In genomic region chr11:33894402-33894754, GRCh38 we compare ENCODE assay signal across 16 cellular contexts. TPM values are rescaled to one million over a fixed set of nuclear protein-coding genes. Genes with fewer than 3 reads are reported as not detected.
DNase-seq lines count a peak whose midpoint lies in the region; ATAC-seq and FAIRE-seq lines count a peak whose summit lies in the region.
"Had no signal": no experiment of that assay in that cellular context is flagged by ENCODE, and none has a peak within 500 bp of the region (broad histone marks: within the 10 kb centered on the region; RNA-seq: fewer than 3 reads in every experiment).

No MANE protein-coding gene starts in this region.

- ATAC-seq in CD4-positive, CD25-positive, alpha-beta regulatory T cell (ENCODE audit: low read depth in 2 of 2) = no peak
- no peak for ATAC-seq in activated T-helper 17 cell treated with anti-CD3 and anti-CD28 coated beads, Interleukin-2, amount 50 U/mL, for 72 hours (replicated peaks)
- no peak for ATAC-seq in naive thymus-derived CD8-positive, alpha-beta T cell
- ATAC-seq: PC-3 had no signal

- POLR2A ChIA-PET in naive thymus-derived CD8-positive, alpha-beta T cell (lab: Charles Lee) = interaction anchor here (0.7 kb wide), 1 partner anchor 183 kb away, joined by 8 read pairs; no protein-coding TSS in a partner anchor

- H3K4me1 ChIP-seq in CD4-positive, CD25-positive, alpha-beta regulatory T cell (ENCODE audit: control insufficient read depth, insufficient read depth, low read length, poor library complexity, severe bottlenecking) = peaks cover 8% of the 10 kb centered on the region
- H3K4me1 ChIP-seq in small intestine (ENCODE audit: control insufficient read depth in 2 of 2, insufficient read depth in 1 of 2, low read depth in 1 of 2, low read length in 1 of 2) (no peaks in the 10 kb centered on the region), GM23248 (ENCODE audit: insufficient read depth) (peaks cover 11% of the 10 kb centered on the region)

- H3F3A ChIP-seq in GM23248 (ENCODE audit: insufficient read depth) = no peaks in the 10 kb centered on the region; the same call in 1 of the 2 replicates

- FAIRE-seq in GM19239 (lab: Jason Lieb, UNC) = peak; percentile 66
- FAIRE-seq in small intestine (lab: Jason Lieb, UNC) = no peak
- FAIRE-seq: endometrium had no signal

- H3K79me2 ChIP-seq in GM23248 (ENCODE audit: insufficient read depth) = no peaks in the 10 kb centered on the region

- no peak overlapping the region for H3K27ac ChIP-seq in CD4-positive, CD25-positive, alpha-beta regulatory T cell (ENCODE audit: insufficient read depth, low read length, poor library complexity, severe bottlenecking)
- H3K27ac ChIP-seq in small intestine (ENCODE audit: low read depth in 1 of 2, low read length in 1 of 2) (no peak overlapping the region), GM23248 (no peak overlapping the region)
- H3K27ac ChIP-seq: cardiac muscle cell, VCaP had no signal

- peak overlapping the region in 2 of 3 donors; percentile 48 to 61 for H3K27ac Mint-ChIP-seq in CD4-positive, CD25-positive, alpha-beta regulatory T cell
- no peak overlapping the region for H3K27ac Mint-ChIP-seq in activated T-helper 17 cell treated with anti-CD3 and anti-CD28 coated beads, Interleukin-2, amount 50 U/mL, for 72 hours
- peak overlapping the region; percentile 3 to 94 (median 86) for H3K27ac Mint-ChIP-seq in naive thymus-derived CD8-positive, alpha-beta T cell
- H3K27ac Mint-ChIP-seq: nephron progenitor cell had no signal

- peaks cover 0 to 2% (median 0%) of the 10 kb centered on the region in 7 donors for H3K9me3 Mint-ChIP-seq in CD4-positive, CD25-positive, alpha-beta regulatory T cell
- no peaks in the 10 kb centered on the region for H3K9me3 Mint-ChIP-seq in activated T-helper 17 cell treated with anti-CD3 and anti-CD28 coated beads, Interleukin-2, amount 50 U/mL, for 72 hours
- peaks cover 0 to 2% (median 0%) of the 10 kb centered on the region in 9 donors for H3K9me3 Mint-ChIP-seq in naive thymus-derived CD8-positive, alpha-beta T cell
- H3K9me3 Mint-ChIP-seq: nephron progenitor cell had no signal

- H3K9me2 ChIP-seq in GM23248 (ENCODE audit: insufficient read depth) = no peaks in the 10 kb centered on the region
- H3K9me2 ChIP-seq: SK-N-SH had no signal

- no peak overlapping the region for H3K9ac ChIP-seq in GM23248
- H3K9ac ChIP-seq: SK-N-SH had no signal

- H3K4me3 Mint-ChIP-seq in CD4-positive, CD25-positive, alpha-beta regulatory T cell = peak overlapping the region in 3 of 4 donors; percentile 64 to 80 (median 76)
- peak overlapping the region; percentile 35 for H3K4me3 Mint-ChIP-seq in activated T-helper 17 cell treated with anti-CD3 and anti-CD28 coated beads, Interleukin-2, amount 50 U/mL, for 72 hours
- H3K4me3 Mint-ChIP-seq in naive thymus-derived CD8-positive, alpha-beta T cell = peak overlapping the region; percentile 77 to 94 (median 86)
- H3K4me3 Mint-ChIP-seq: nephron progenitor cell had no signal

- no peaks in the 10 kb centered on the region for H3K36me3 ChIP-seq in CD4-positive, CD25-positive, alpha-beta regulatory T cell (ENCODE audit: control insufficient read depth, insufficient read depth, low read length)
- H3K36me3 ChIP-seq in small intestine (ENCODE audit: control insufficient read depth in 2 of 2, insufficient read depth in 2 of 2, low read length in 2 of 2) (no peaks in the 10 kb centered on the region), GM23248 (ENCODE audit: low read depth) (no peaks in the 10 kb centered on the region)
- H3K36me3 ChIP-seq: cardiac muscle cell had no signal

- in situ Hi-C loops in GM23248 (cut with MboI) = no loop called here

- H3K27me3 Mint-ChIP-seq in CD4-positive, CD25-positive, alpha-beta regulatory T cell = peaks cover 40% of the 10 kb centered on the region
- H3K27me3 Mint-ChIP-seq in activated T-helper 17 cell treated with anti-CD3 and anti-CD28 coated beads, Interleukin-2, amount 50 U/mL, for 72 hours = peaks cover 63% of the 10 kb centered on the region
- peaks cover 23 to 53% (median 36%) of the 10 kb centered on the region in 5 donors for H3K27me3 Mint-ChIP-seq in naive thymus-derived CD8-positive, alpha-beta T cell

- H3K27me3 ChIP-seq in CD4-positive, CD25-positive, alpha-beta regulatory T cell (ENCODE audit: control insufficient read depth, insufficient read depth, low read length) = peaks cover 26% of the 10 kb centered on the region
- H3K27me3 ChIP-seq in small intestine (ENCODE audit: control insufficient read depth in 2 of 2, insufficient read depth in 2 of 2, low read length in 2 of 2) = no peaks in the 10 kb centered on the region
- H3K27me3 ChIP-seq in GM23248 (replicated peaks; ENCODE audit: insufficient read depth) = no peaks in the 10 kb centered on the region; the same call in 1 of the 2 replicates
- H3K27me3 ChIP-seq: cardiac muscle cell had no signal

- no peaks in the 10 kb centered on the region for H3K36me3 Mint-ChIP-seq in CD4-positive, CD25-positive, alpha-beta regulatory T cell
- no peaks in the 10 kb centered on the region for H3K36me3 Mint-ChIP-seq in activated T-helper 17 cell treated with anti-CD3 and anti-CD28 coated beads, Interleukin-2, amount 50 U/mL, for 72 hours (ENCODE audit: low read depth)
- no peaks in the 10 kb centered on the region for H3K36me3 Mint-ChIP-seq in naive thymus-derived CD8-positive, alpha-beta T cell
- H3K36me3 Mint-ChIP-seq: activated naive CD4-positive, alpha-beta T cell treated with anti-CD3 and anti-CD28 coated beads, Interleukin-2, amount 10 ng/mL, durations not matched to agents 7 days and 5 days had no signal

- H3K4me3 ChIP-seq in CD4-positive, CD25-positive, alpha-beta regulatory T cell (ENCODE audit: low read depth, low read length) = no peak overlapping the region
- H3K4me3 ChIP-seq in small intestine (ENCODE audit: low read depth in 1 of 2, low read length in 2 of 2) = no peak overlapping the region
- no peak overlapping the region for H3K4me3 ChIP-seq in GM23248
- H3K4me3 ChIP-seq: cardiac muscle cell had no signal

- no peaks in the 10 kb centered on the region for H3K9me3 ChIP-seq in CD4-positive, CD25-positive, alpha-beta regulatory T cell (ENCODE audit: control insufficient read depth in 2 of 2, low read length in 2 of 2)
- H3K9me3 ChIP-seq in small intestine (ENCODE audit: control insufficient read depth, low read depth) (no peaks in the 10 kb centered on the region), GM23248 (ENCODE audit: low read depth) (no peaks in the 10 kb centered on the region)
- H3K9me3 ChIP-seq: SK-N-SH had no signal

- H3K4me1 Mint-ChIP-seq in CD4-positive, CD25-positive, alpha-beta regulatory T cell = peaks cover 0 to 20% (median 8%) of the 10 kb centered on the region in 4 donors
- peaks cover 25% of the 10 kb centered on the region for H3K4me1 Mint-ChIP-seq in activated T-helper 17 cell treated with anti-CD3 and anti-CD28 coated beads, Interleukin-2, amount 50 U/mL, for 72 hours
- peaks cover 35 to 72% (median 51%) of the 10 kb centered on the region in 4 donors for H3K4me1 Mint-ChIP-seq in naive thymus-derived CD8-positive, alpha-beta T cell

- H4K20me1 ChIP-seq in GM23248 (ENCODE audit: insufficient read depth) = no peaks in the 10 kb centered on the region

- DNase-seq in CD4-positive, CD25-positive, alpha-beta regulatory T cell = no peak
- no peak for DNase-seq in GM19239 (ENCODE audit: insufficient read length, low spot score)
- no peak for DNase-seq in naive thymus-derived CD8-positive, alpha-beta T cell
- DNase-seq in small intestine = no peak
- DNase-seq in globus pallidus (ENCODE audit: low spot score) = no peak
- DNase-seq in cerebellar cortex (ENCODE audit: low spot score) = no peak
- DNase-seq in GM23248 = no peak
- DNase-seq: NCI-H510A treated with DMSO at 0.1 percent for 48 hours, nephron progenitor cell, PC-3, SK-N-SH had no signal

- 44 to 60% (median 57%) methylated on average over 4 of the region's 4 CpGs for WGBS in small intestine, 3 donors
- WGBS in GM23248 (ENCODE audit: low coverage in 1 of 2, low lambda C conversion rate in 2 of 2, missing lambda C conversion rate in 2 of 2), 2 experiments = 86 to 94% methylated on average over 4 of the region's 4 CpGs

- H3K4me2 ChIP-seq in GM23248 (ENCODE audit: unreplicated experiment) = no peak overlapping the region
- H3K4me2 ChIP-seq: SK-N-SH had no signal

- H2AFZ ChIP-seq in GM23248 = no peak overlapping the region

RNA-seq across cellular contexts. Expression of gene LMO2, which starts 2.5 kb away (rescaled TPM):
- 1.9 TPM for total RNA-seq in CD4-positive, CD25-positive, alpha-beta regulatory T cell
- polyA plus RNA-seq in CD4-positive, CD25-positive, alpha-beta regulatory T cell = under 1 TPM in 1 of 4 donors, not detected in 3; 0.13 TPM
- total RNA-seq in activated T-helper 17 cell treated with anti-CD3 and anti-CD28 coated beads, Interleukin-2, amount 50 U/mL, for 72 hours = not detected
- total RNA-seq in naive thymus-derived CD8-positive, alpha-beta T cell = under 1 TPM; 0.47 to 0.99 TPM
- not detected for polyA plus RNA-seq in naive thymus-derived CD8-positive, alpha-beta T cell
- 10 to 100 TPM in 1 of 3 donors, 1 to 10 TPM in 2; 2.5 to 27.5 (median 9.2) TPM for polyA plus RNA-seq in small intestine
- 0.25 TPM in 1 of 2 replicates, not detected in the other for total RNA-seq in GM23248 (2014; rRNA removed; shearing (Covaris generic))
- polyA plus RNA-seq in GM23248 (2016; fragmentation: Nextera tagmentation; extraction: Ambion mirVana) = not detected in 2 replicates

Comparison
In these comparisons a context has a peak if more than half of its experiments do, and no peak if none do; other contexts are left out.
1. H3K4me3 Mint-ChIP-seq: peak in every context shown above with its lines; median percentile 86 in naive thymus-derived CD8-positive, alpha-beta T cell; 76 in CD4-positive, CD25-positive, alpha-beta regulatory T cell; 35 in activated T-helper 17 cell treated with anti-CD3 and anti-CD28 coated beads, Interleukin-2, amount 50 U/mL, for 72 hours.